ENCODE assay signal across 1 cellular context in the genomic region with DNA sequence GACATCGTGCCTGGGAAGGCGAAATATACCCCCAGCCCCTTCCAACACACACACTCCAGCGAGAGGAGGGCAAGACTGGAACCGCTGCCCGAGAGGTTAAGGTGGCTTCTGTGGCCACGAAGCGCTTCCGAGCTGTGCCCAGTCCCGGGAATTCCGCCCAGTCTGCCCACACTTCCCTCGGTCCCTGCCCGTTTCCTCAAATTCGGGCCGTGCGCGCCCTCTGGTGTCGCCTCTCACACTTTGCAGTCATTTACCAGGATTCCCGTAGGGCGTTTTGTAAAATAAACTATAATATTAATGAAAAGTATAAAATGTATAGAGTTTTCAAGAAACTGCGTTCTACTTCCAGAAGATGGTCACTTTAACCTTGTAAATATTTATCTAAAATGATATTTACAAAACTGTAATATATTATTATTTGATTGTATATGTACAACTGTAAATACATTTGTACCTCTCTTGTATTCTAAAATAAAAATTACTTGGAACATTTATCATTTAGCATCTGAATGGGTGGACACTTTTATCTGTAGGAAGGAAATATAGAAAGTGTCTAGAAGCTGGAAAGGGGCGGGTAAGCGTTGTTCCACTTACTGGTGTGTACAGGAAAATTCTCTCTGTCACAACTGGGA.
TF ChIP-seq lines count a peak whose summit lies in the region.

No MANE protein-coding gene starts in this region.

TF ChIP-seq in HEK293, 187 proteins besides CTCF, POLR2A, EP300 and RAD21 (continued from another document):
- TF ChIP-seq ZNF645 (tag by site-specific recombination; IDR thresholded peaks at IDR 0.05), result no peak
- TF ChIP-seq ZSCAN5A (tag by site-specific recombination; IDR thresholded peaks at IDR 0.05), result no peak
- no peak for TF ChIP-seq GLIS2 (tag by site-specific recombination; IDR thresholded peaks at IDR 0.05)
- TF ChIP-seq ZNF16 (tag by site-specific recombination; IDR thresholded peaks at IDR 0.05; ENCODE audit: low read depth), result no peak
- TF ChIP-seq ZNF341 (tag by site-specific recombination; IDR thresholded peaks at IDR 0.05; ENCODE audit: low read depth), result peak; percentile 67
- no peak for TF ChIP-seq ZNF561 (tag by site-specific recombination; IDR thresholded peaks at IDR 0.05; ENCODE audit: borderline replicate concordance)
- TF ChIP-seq ZNF366 (tag by site-specific recombination; conservative IDR thresholded peaks at IDR 0.05), result 0 out of 2 replicates have a peak, but pooled peaks have one; percentile 8
- peak; percentile 91 for TF ChIP-seq ZBTB8A (tag by site-specific recombination; IDR thresholded peaks at IDR 0.05)
- no peak for TF ChIP-seq SCRT1 (tag by site-specific recombination; IDR thresholded peaks at IDR 0.05; ENCODE audit: borderline replicate concordance)
- TF ChIP-seq ZSCAN23 (tag by site-specific recombination; IDR thresholded peaks at IDR 0.05), result no peak
- no peak for TF ChIP-seq ZNF529 (tag by site-specific recombination; IDR thresholded peaks at IDR 0.05; ENCODE audit: insufficient replicate concordance)
- no peak; the same call in 1 of the 2 replicates for TF ChIP-seq ZNF629 (tag by site-specific recombination; IDR thresholded peaks at IDR 0.05)
- TF ChIP-seq ZNF843 (tag by site-specific recombination; IDR thresholded peaks at IDR 0.05), result no peak
- no peak for TF ChIP-seq ZNF830 (tag by site-specific recombination; IDR thresholded peaks at IDR 0.05; ENCODE audit: low read depth)
- no peak for TF ChIP-seq ZNF501 (tag by site-specific recombination; IDR thresholded peaks at IDR 0.05)
- TF ChIP-seq ZNF530 (tag by site-specific recombination; IDR thresholded peaks at IDR 0.05; ENCODE audit: low read depth), result no peak
- TF ChIP-seq ZNF791 (tag by site-specific recombination; IDR thresholded peaks at IDR 0.05), result no peak
- TF ChIP-seq ZNF354C (tag by site-specific recombination; IDR thresholded peaks at IDR 0.05; ENCODE audit: borderline replicate concordance, low read depth), result no peak
- TF ChIP-seq, protein P1, sequence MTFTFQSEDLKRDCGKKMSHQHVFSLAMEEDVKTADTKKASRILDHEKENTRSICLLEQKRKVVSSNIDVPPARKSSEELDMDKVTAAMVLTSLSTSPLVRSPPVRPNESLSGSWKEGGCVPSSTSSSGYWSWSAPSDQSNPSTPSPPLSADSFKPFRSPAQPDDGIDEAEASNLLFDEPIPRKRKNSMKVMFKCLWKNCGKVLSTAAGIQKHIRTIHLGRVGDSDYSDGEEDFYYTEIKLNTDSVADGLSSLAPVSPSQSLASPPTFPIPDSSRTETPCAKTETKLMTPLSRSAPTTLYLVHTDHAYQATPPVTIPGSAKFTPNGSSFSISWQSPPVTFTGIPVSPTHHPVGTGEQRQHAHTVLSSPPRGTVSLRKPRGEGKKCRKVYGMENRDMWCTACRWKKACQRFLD (tag by site-specific recombination; IDR thresholded peaks at IDR 0.05), result no peak
- TF ChIP-seq ZNF433 (tag by site-specific recombination; IDR thresholded peaks at IDR 0.05; ENCODE audit: low read depth), result no peak
- peak; percentile 63 for TF ChIP-seq ZNF600 (tag by site-specific recombination; IDR thresholded peaks at IDR 0.05)
- TF ChIP-seq KLF7 (tag by site-specific recombination; IDR thresholded peaks at IDR 0.05; ENCODE audit: borderline replicate concordance), result 0 out of 2 replicates have a peak, but pooled peaks have one; percentile 21
- TF ChIP-seq GLI2 (tag by site-specific recombination; IDR thresholded peaks at IDR 0.05; ENCODE audit: borderline replicate concordance, low read depth), result no peak
- no peak for TF ChIP-seq ZNF350 (tag by site-specific recombination; IDR thresholded peaks at IDR 0.05)
- no peak for TF ChIP-seq ZBTB1 (tag by site-specific recombination; IDR thresholded peaks at IDR 0.05)
- no peak for TF ChIP-seq MYNN (tag by site-specific recombination; IDR thresholded peaks at IDR 0.05; ENCODE audit: borderline replicate concordance)
- no peak for TF ChIP-seq ZNF140 (tag by site-specific recombination; IDR thresholded peaks at IDR 0.05)
- TF ChIP-seq ZNF138 (tag by site-specific recombination; IDR thresholded peaks at IDR 0.05; ENCODE audit: borderline replicate concordance), result no peak
- no peak for TF ChIP-seq ZNF660 (tag by site-specific recombination; IDR thresholded peaks at IDR 0.05)
- TF ChIP-seq ZNF155 (tag by site-specific recombination; IDR thresholded peaks at IDR 0.05), result no peak
